In genomic region chr3:45993421-45994027, GRCh38 we compare ENCODE assay signal across 8 cellular contexts. TPM values are rescaled to one million over a fixed set of nuclear protein-coding genes. Genes with fewer than 3 reads are reported as not detected.
DNase-seq lines count a peak whose midpoint lies in the region; ATAC-seq lines count a peak whose summit lies in the region.
"Had no signal": no experiment of that assay in that cellular context is flagged by ENCODE, and none has a peak within 500 bp of the region (broad histone marks: within the 10 kb centered on the region; RNA-seq: fewer than 3 reads in every experiment).

No MANE protein-coding gene starts in this region.

- no peaks in the 10 kb centered on the region for H4K20me1 ChIP-seq in Karpas-422 (ENCODE audit: insufficient read depth, low read depth, low read length)

- no peaks in the 10 kb centered on the region for H3K9me3 Mint-ChIP-seq in activated naive CD8-positive, alpha-beta T cell treated with anti-CD3 and anti-CD28 coated beads, Interleukin-2, amount 50 U/mL, for 24 hours

- no peaks in the 10 kb centered on the region for H3K9me2 ChIP-seq in Karpas-422 (replicated peaks; ENCODE audit: insufficient read depth, low read length)

- H3K27ac Mint-ChIP-seq in activated naive CD8-positive, alpha-beta T cell treated with anti-CD3 and anti-CD28 coated beads, Interleukin-2, amount 50 U/mL, for 24 hours: peak overlapping the region; percentile 28

- H3K36me3 ChIP-seq in Karpas-422 (ENCODE audit: insufficient read depth, low read length) (no peaks in the 10 kb centered on the region), rectal smooth muscle tissue (ENCODE audit: control insufficient read depth, insufficient read depth, low read length) (no peaks in the 10 kb centered on the region), SJCRH30 (no peaks in the 10 kb centered on the region)

- H3K27me3 ChIP-seq in Karpas-422 (ENCODE audit: low read length): no peaks in the 10 kb centered on the region
- no peaks in the 10 kb centered on the region for H3K27me3 ChIP-seq in rectal smooth muscle tissue (ENCODE audit: control insufficient read depth, insufficient read depth, low read length)
- no peaks in the 10 kb centered on the region for H3K27me3 ChIP-seq in SJCRH30

- H3K4me2 ChIP-seq in Karpas-422 (ENCODE audit: low read depth, low read length, poor library complexity, severe bottlenecking): peak overlapping the region; percentile 94

- peak overlapping the region; percentile 48; the same call in 1 of the 2 replicates for H3K27ac ChIP-seq in Karpas-422 (ENCODE audit: low read length)
- peak overlapping the region; percentile 51 for H3K27ac ChIP-seq in rectal smooth muscle tissue (ENCODE audit: low read depth, low read length)
- H3K27ac ChIP-seq in SJCRH30: no peak overlapping the region

- peaks cover 63% of the 10 kb centered on the region for H3K4me1 Mint-ChIP-seq in activated naive CD8-positive, alpha-beta T cell treated with anti-CD3 and anti-CD28 coated beads, Interleukin-2, amount 50 U/mL, for 24 hours

- peak overlapping the region; percentile 20 for H3K4me3 Mint-ChIP-seq in activated naive CD8-positive, alpha-beta T cell treated with anti-CD3 and anti-CD28 coated beads, Interleukin-2, amount 50 U/mL, for 24 hours

- H3K9ac ChIP-seq in Karpas-422 (ENCODE audit: low read length): no peak overlapping the region
- no peak overlapping the region for H3K9ac ChIP-seq in rectal smooth muscle tissue (ENCODE audit: low read length)

- H3K27me3 Mint-ChIP-seq in activated naive CD8-positive, alpha-beta T cell treated with anti-CD3 and anti-CD28 coated beads, Interleukin-2, amount 50 U/mL, for 24 hours: no peaks in the 10 kb centered on the region

- H2AFZ ChIP-seq in Karpas-422 (ENCODE audit: low read length): no peak overlapping the region

- peaks cover 72% of the 10 kb centered on the region for H3K79me2 ChIP-seq in Karpas-422 (ENCODE audit: low read length)

- peak overlapping the region; percentile 99; the same call in 1 of the 2 replicates for H3K4me3 ChIP-seq in Karpas-422 (ENCODE audit: low read length)
- no peak overlapping the region for H3K4me3 ChIP-seq in rectal smooth muscle tissue (ENCODE audit: low read length)
- H3K4me3 ChIP-seq in SJCRH30: no peak overlapping the region

- H3K9me3 ChIP-seq in Karpas-422 (ENCODE audit: low read length): no peaks in the 10 kb centered on the region
- no peaks in the 10 kb centered on the region for H3K9me3 ChIP-seq in SJCRH30 (replicated peaks)

- peaks cover 9% of the 10 kb centered on the region for H3K36me3 Mint-ChIP-seq in activated naive CD8-positive, alpha-beta T cell treated with anti-CD3 and anti-CD28 coated beads, Interleukin-2, amount 50 U/mL, for 24 hours (ENCODE audit: low read depth)

- DNase-seq in EH (ENCODE audit: low read depth) (peak; percentile 28), Karpas-422 (no peak), COR-L47 (lab: John Stamatoyannopoulos, UW) (no peak), SJCRH30 (no peak), NCI-H2196 treated with DMSO at 0.1 percent for 48 hours (lab: John Stamatoyannopoulos, UW; ENCODE audit: unreplicated experiment) (no peak)
- no peak for DNase-seq in activated naive CD8-positive, alpha-beta T cell treated with anti-CD3 and anti-CD28 coated beads, Interleukin-2, amount 50 U/mL, for 24 hours

- peak; percentile 34 for ATAC-seq in activated naive CD8-positive, alpha-beta T cell treated with anti-CD3 and anti-CD28 coated beads, Interleukin-2, amount 50 U/mL, for 24 hours

- H3K4me1 ChIP-seq in Karpas-422 (ENCODE audit: low read length) (peaks cover 37% of the 10 kb centered on the region), rectal smooth muscle tissue (ENCODE audit: control insufficient read depth, insufficient read depth, low read length) (peaks cover 30% of the 10 kb centered on the region), SJCRH30 (no peaks in the 10 kb centered on the region)

RNA-seq across cellular contexts. Expression of gene FYCO1, which starts 2.1 kb away (rescaled TPM):
- total RNA-seq in Karpas-422 (2014; rRNA removed; shearing (Covaris generic); ENCODE audit: low replicate concordance): 7.3 and 7.4 TPM in 2 replicates
- total RNA-seq in SJCRH30 (2014; rRNA removed; shearing (Covaris generic)): 6.5 and 7.2 TPM in 2 replicates

RNA-seq across cellular contexts. Expression of gene XCR1, which starts 33.8 kb away (rescaled TPM):
- not detected in 2 replicates for total RNA-seq in Karpas-422 (2014; rRNA removed; shearing (Covaris generic); ENCODE audit: low replicate concordance)
- total RNA-seq in SJCRH30 (2014; rRNA removed; shearing (Covaris generic)): not detected in 2 replicates
- total RNA-seq: myocyte had no signal

RNA-seq across cellular contexts. Expression of gene CXCR6, which starts 50.3 kb away (rescaled TPM):
- total RNA-seq in Karpas-422 (2014; rRNA removed; shearing (Covaris generic); ENCODE audit: low replicate concordance): not detected in 2 replicates
- not detected in 2 replicates for total RNA-seq in SJCRH30 (2014; rRNA removed; shearing (Covaris generic))
- total RNA-seq: myocyte had no signal
